ENCODE assay signal across 1 cellular context in genomic region chr14:22271838-22272237, GRCh38.
TF ChIP-seq lines count a peak whose summit lies in the region.

No MANE protein-coding gene starts in this region.

TF ChIP-seq in WTC11, 78 proteins besides CTCF, POLR2A, EP300 and RAD21 (continued from another document):
- TF ChIP-seq ATF2 (CRISPR knock-in tag; IDR thresholded peaks at IDR 0.05; ENCODE audit: borderline replicate concordance, low read depth): no peak
- TF ChIP-seq, protein P1, sequence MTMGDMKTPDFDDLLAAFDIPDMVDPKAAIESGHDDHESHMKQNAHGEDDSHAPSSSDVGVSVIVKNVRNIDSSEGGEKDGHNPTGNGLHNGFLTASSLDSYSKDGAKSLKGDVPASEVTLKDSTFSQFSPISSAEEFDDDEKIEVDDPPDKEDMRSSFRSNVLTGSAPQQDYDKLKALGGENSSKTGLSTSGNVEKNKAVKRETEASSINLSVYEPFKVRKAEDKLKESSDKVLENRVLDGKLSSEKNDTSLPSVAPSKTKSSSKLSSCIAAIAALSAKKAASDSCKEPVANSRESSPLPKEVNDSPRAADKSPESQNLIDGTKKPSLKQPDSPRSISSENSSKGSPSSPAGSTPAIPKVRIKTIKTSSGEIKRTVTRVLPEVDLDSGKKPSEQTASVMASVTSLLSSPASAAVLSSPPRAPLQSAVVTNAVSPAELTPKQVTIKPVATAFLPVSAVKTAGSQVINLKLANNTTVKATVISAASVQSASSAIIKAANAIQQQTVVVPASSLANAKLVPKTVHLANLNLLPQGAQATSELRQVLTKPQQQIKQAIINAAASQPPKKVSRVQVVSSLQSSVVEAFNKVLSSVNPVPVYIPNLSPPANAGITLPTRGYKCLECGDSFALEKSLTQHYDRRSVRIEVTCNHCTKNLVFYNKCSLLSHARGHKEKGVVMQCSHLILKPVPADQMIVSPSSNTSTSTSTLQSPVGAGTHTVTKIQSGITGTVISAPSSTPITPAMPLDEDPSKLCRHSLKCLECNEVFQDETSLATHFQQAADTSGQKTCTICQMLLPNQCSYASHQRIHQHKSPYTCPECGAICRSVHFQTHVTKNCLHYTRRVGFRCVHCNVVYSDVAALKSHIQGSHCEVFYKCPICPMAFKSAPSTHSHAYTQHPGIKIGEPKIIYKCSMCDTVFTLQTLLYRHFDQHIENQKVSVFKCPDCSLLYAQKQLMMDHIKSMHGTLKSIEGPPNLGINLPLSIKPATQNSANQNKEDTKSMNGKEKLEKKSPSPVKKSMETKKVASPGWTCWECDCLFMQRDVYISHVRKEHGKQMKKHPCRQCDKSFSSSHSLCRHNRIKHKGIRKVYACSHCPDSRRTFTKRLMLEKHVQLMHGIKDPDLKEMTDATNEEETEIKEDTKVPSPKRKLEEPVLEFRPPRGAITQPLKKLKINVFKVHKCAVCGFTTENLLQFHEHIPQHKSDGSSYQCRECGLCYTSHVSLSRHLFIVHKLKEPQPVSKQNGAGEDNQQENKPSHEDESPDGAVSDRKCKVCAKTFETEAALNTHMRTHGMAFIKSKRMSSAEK (CRISPR knock-in tag; IDR thresholded peaks at IDR 0.05; ENCODE audit: borderline replicate concordance): no peak
- TF ChIP-seq ETV6 (CRISPR knock-in tag; IDR thresholded peaks at IDR 0.05): no peak
